In the genomic region with DNA sequence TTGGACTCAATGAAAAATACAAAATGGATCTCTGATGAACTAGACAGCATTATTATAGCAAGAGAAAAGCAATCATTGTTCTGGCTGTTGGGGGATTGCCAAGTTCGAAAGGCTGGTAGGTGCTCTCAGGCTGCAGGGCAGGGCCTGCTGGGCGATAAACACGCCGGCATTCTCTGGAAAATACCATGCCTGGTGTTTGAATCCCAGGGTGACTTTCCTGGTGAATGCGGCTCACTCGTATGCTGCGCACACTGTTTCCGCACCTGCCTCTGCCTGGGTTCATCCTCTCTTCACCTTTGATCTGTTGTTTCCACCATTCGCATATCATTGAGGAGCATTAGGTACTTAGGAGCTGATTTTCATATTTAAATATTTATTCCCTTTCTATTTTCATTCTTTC, we compare ENCODE assay signal across 12 cellular contexts. TPM values are rescaled to one million over a fixed set of nuclear protein-coding genes. Genes with fewer than 3 reads are reported as not detected.
DNase-seq lines count a peak whose midpoint lies in the region; ATAC-seq and TF ChIP-seq lines count a peak whose summit lies in the region.
"Had no signal": no experiment of that assay in that cellular context is flagged by ENCODE, and none has a peak within 500 bp of the region (broad histone marks: within the 10 kb centered on the region; RNA-seq: fewer than 3 reads in every experiment).

No MANE protein-coding gene starts in this region.

- H4K20me1 ChIP-seq in GM23338 (replicated peaks; ENCODE audit: insufficient read depth): peaks cover 14% of the 10 kb centered on the region

- H3K27ac Mint-ChIP-seq in GM23338: peak overlapping the region; percentile 88

- H3K36me3 ChIP-seq in GM23338 (ENCODE audit: insufficient read depth) (peaks cover 9% of the 10 kb centered on the region; the same call in 1 of the 2 replicates), gastroesophageal sphincter (no peaks in the 10 kb centered on the region), neuron (ENCODE audit: insufficient read depth, low read length) (no peaks in the 10 kb centered on the region)
- H3K36me3 ChIP-seq: WERI-Rb-1 had no signal

- no peaks in the 10 kb centered on the region; the same call in 1 of the 2 replicates for H3F3A ChIP-seq in GM23338 (replicated peaks; ENCODE audit: low read depth)

- H2AFZ ChIP-seq in GM23338: no peak overlapping the region
- H2AFZ ChIP-seq in neuron (ENCODE audit: low read depth, low read length): no peak overlapping the region

- TF ChIP-seq EP300 in gastroesophageal sphincter (IDR thresholded peaks at IDR 0.05): no peak

- H3K9me2 ChIP-seq in GM23338 (ENCODE audit: insufficient read depth): no peaks in the 10 kb centered on the region

- H3K36me3 Mint-ChIP-seq in GM23338 (ENCODE audit: low read depth): peaks cover 63% of the 10 kb centered on the region

- H3K79me2 ChIP-seq in GM23338 (replicated peaks; ENCODE audit: insufficient read depth): peaks cover 78% of the 10 kb centered on the region

- ATAC-seq in GM23338 (peak; percentile 62), gastroesophageal sphincter (no peak), HG02973 (IDR thresholded peaks at IDR 0.05; ENCODE audit: unreplicated experiment) (no peak)

- no peaks in the 10 kb centered on the region; the same call in 2 of the 3 replicates for H3K9me3 Mint-ChIP-seq in GM23338

- H3K4me3 Mint-ChIP-seq in GM23338: peak overlapping the region; percentile 92

- 26 to 61% methylated on average over 9 of the region's 9 CpGs for WGBS in gastroesophageal sphincter (ENCODE audit: low coverage in 1 of 2), 2 donors

- peaks cover 37% of the 10 kb centered on the region for H3K4me1 Mint-ChIP-seq in GM23338

- TF ChIP-seq POLR2A in gastroesophageal sphincter (IDR thresholded peaks at IDR 0.05): no peak

- TF ChIP-seq CTCF in GM23338 (conservative IDR thresholded peaks at IDR 0.05; ENCODE audit: low read depth in 2 of 2): no peak
- TF ChIP-seq CTCF in gastroesophageal sphincter (IDR thresholded peaks at IDR 0.05): no peak

- H3K4me3 ChIP-seq in GM23338 (peak overlapping the region; percentile 81), gastroesophageal sphincter (peak overlapping the region; percentile 50 to 54), neuron (ENCODE audit: low read length) (peak overlapping the region; percentile 86)

- H3K4me1 ChIP-seq in GM23338 (ENCODE audit: insufficient read depth): peaks cover 44% of the 10 kb centered on the region
- peaks cover 7 to 67% (median 7%) of the 10 kb centered on the region in 3 donors for H3K4me1 ChIP-seq in gastroesophageal sphincter
- H3K4me1 ChIP-seq in neuron (ENCODE audit: insufficient read depth, low read length): peaks cover 43% of the 10 kb centered on the region

- H3K27ac ChIP-seq in GM23338 (ENCODE audit: low read depth): peak overlapping the region; percentile 85
- peak overlapping the region; percentile 84 to 91 (median 86) for H3K27ac ChIP-seq in gastroesophageal sphincter
- H3K27ac ChIP-seq: RWPE1, WERI-Rb-1 had no signal

- DNase-seq in GM23338 (ENCODE audit: low spot score) (peak; percentile 87), NCI-H2227 (lab: John Stamatoyannopoulos, UW; ENCODE audit: unreplicated experiment) (peak; percentile 46), T-helper 9 cell (no peak), NCI-H774 (lab: John Stamatoyannopoulos, UW) (no peak)
- no peak for DNase-seq in activated effector memory CD4-positive, alpha-beta T cell treated with Interleukin-2 at 50 U/mL for 16 hours
- DNase-seq: activated T-cell treated with anti-CD3 and anti-CD28 coated beads, Interleukin-2, amount 50 U/mL, for 48 hours; stimulated activated naive CD4-positive, alpha-beta T cell treated with Interleukin-2 at 50 U/mL for 16 hours; WERI-Rb-1 had no signal

- H3K9me3 ChIP-seq in gastroesophageal sphincter (no peaks in the 10 kb centered on the region), neuron (ENCODE audit: low read length) (no peaks in the 10 kb centered on the region)

- H3K4me2 ChIP-seq in GM23338: peak overlapping the region; percentile 90

- peaks cover 12% of the 10 kb centered on the region for H3K27me3 Mint-ChIP-seq in GM23338 (ENCODE audit: insufficient read depth, low read depth, poor library complexity)

- H3K27me3 ChIP-seq in GM23338 (ENCODE audit: insufficient read depth): no peaks in the 10 kb centered on the region
- no peaks in the 10 kb centered on the region for H3K27me3 ChIP-seq in gastroesophageal sphincter
- no peaks in the 10 kb centered on the region for H3K27me3 ChIP-seq in neuron (ENCODE audit: insufficient read depth, low read length)

TF ChIP-seq in GM23338, 12 proteins besides CTCF, POLR2A, EP300 and RAD21:
- TF ChIP-seq EZH2 (IDR thresholded peaks at IDR 0.05; ENCODE audit: low read depth, unreplicated experiment) (no peak), ZNF331 (CRISPR knock-in tag; IDR thresholded peaks at IDR 0.05; ENCODE audit: low read depth) (no peak), POLR2AphosphoS5 (IDR thresholded peaks at IDR 0.05; ENCODE audit: low read depth) (peak; percentile 62; the same call in 1 of the 2 replicates), NANOG (IDR thresholded peaks at IDR 0.05; ENCODE audit: borderline replicate concordance) (peak; percentile 93)
- TF ChIP-seq, protein P1, sequence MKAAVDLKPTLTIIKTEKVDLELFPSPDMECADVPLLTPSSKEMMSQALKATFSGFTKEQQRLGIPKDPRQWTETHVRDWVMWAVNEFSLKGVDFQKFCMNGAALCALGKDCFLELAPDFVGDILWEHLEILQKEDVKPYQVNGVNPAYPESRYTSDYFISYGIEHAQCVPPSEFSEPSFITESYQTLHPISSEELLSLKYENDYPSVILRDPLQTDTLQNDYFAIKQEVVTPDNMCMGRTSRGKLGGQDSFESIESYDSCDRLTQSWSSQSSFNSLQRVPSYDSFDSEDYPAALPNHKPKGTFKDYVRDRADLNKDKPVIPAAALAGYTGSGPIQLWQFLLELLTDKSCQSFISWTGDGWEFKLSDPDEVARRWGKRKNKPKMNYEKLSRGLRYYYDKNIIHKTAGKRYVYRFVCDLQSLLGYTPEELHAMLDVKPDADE (IDR thresholded peaks at IDR 0.05): no peak
TF ChIP-seq in GM23338: peak in this region for 2.

RNA-seq across cellular contexts. Expression of gene GCNT2, which starts 37.4 kb away (rescaled TPM):
- total RNA-seq in GM23338 (2014; rRNA removed; shearing (Covaris generic)): 135 and 137 TPM in 2 replicates
- polyA plus RNA-seq in GM23338 (2016; fragmentation: Nextera tagmentation; extraction: Ambion mirVana): 27.2 and 28.3 TPM in 2 replicates
- 10 to 100 TPM; 14.9 to 36.7 (median 23.6) TPM for total RNA-seq in gastroesophageal sphincter

Comparison
In these comparisons a context has a peak if more than half of its experiments do, and no peak if none do; other contexts are left out.
1. DNase-seq: peak in GM23338 (single experiment) and NCI-H2227 (single experiment); none in activated effector memory CD4-positive, alpha-beta T cell treated with Interleukin-2 at 50 U/mL for 16 hours (single experiment), T-helper 9 cell (single experiment) and NCI-H774 (single experiment).
2. Peak in every context shown above with its lines, with median percentiles within 50 percentile points of each other: H3K4me3 ChIP-seq.